ENCODE assay signal across 8 cellular contexts in genomic region chr20:17898548-17898994, GRCh38.
DNase-seq lines count a peak whose midpoint lies in the region; ATAC-seq and TF ChIP-seq lines count a peak whose summit lies in the region.

No MANE protein-coding gene starts in this region.

- 53 to 57% (median 55%) methylated on average over 7 of the region's 7 CpGs for WGBS in ovary, 3 donors

- intact Hi-C loops in ovary (cut with DNase I) = loop anchor here (2.0 to 10.0 kb wide), 7 partner anchors 39 to 394 kb away; partner anchors contain the start of genes BFSP1 (in 1 of the 4) and RRBP1 (in 1 of the 4)

- H3K27me3 Mint-ChIP-seq in type B pancreatic cell = peaks cover 6% of the 10 kb centered on the region

- no peaks in the 10 kb centered on the region for H3K36me3 Mint-ChIP-seq in type B pancreatic cell

- peaks cover 5% of the 10 kb centered on the region for H3K9me3 Mint-ChIP-seq in type B pancreatic cell

- H3K27me3 ChIP-seq in HL-60 (ENCODE audit: insufficient read depth, poor library complexity, severe bottlenecking) = peaks cover 10% of the 10 kb centered on the region
- H3K27me3 ChIP-seq in foreskin keratinocyte = peaks cover 4% of the 10 kb centered on the region
- H3K27me3 ChIP-seq in ovary = no peaks in the 10 kb centered on the region

- no peak for TF ChIP-seq EP300 in ovary (IDR thresholded peaks at IDR 0.05)

- H3K27ac ChIP-seq in HL-60 (replicated peaks) (no peak overlapping the region), foreskin keratinocyte (no peak overlapping the region), ovary (no peak overlapping the region)

- ATAC-seq in foreskin keratinocyte (peak; percentile 40), HG03045 (IDR thresholded peaks at IDR 0.05; ENCODE audit: unreplicated experiment) (no peak)

- no peaks in the 10 kb centered on the region for H3K36me3 ChIP-seq in ovary

- peak; percentile 58 for TF ChIP-seq CTCF in HL-60 (IDR thresholded peaks at IDR 0.05; ENCODE audit: insufficient read depth, low read length)
- TF ChIP-seq CTCF in foreskin keratinocyte (conservative IDR thresholded peaks at IDR 0.05) = peak; percentile 96
- TF ChIP-seq CTCF in ovary (IDR thresholded peaks at IDR 0.05) = peak; percentile 75 to 91 (median 88)
- TF ChIP-seq CTCF in type B pancreatic cell (conservative IDR thresholded peaks at IDR 0.05) = peak; percentile 96

- DNase-seq in DMS53 (lab: John Stamatoyannopoulos, UW) (peak; percentile 82), HL-60 (ENCODE audit: low read depth in 1 of 2, low spot score in 1 of 2) (peak; percentile 15 to 53), RPMI8226 (peak; percentile 79), foreskin keratinocyte (peak in 1 of 2 donors; percentile 42), ovary (peak; percentile 65 to 82 (median 71)), type B pancreatic cell (ENCODE audit: extremely low spot score, unreplicated experiment) (no peak)
- peak; percentile 28 for DNase-seq in activated T-helper 9 cell treated with anti-CD3 and anti-CD28 coated beads, Interleukin-2, amount 50 U/mL, for 16 hours (ENCODE audit: low read depth)

- peaks cover 25% of the 10 kb centered on the region for H3K4me1 Mint-ChIP-seq in type B pancreatic cell (ENCODE audit: unreplicated experiment)

- H3K4me3 Mint-ChIP-seq in type B pancreatic cell = no peak overlapping the region

- no peaks in the 10 kb centered on the region for H3K9me3 ChIP-seq in ovary

- peak overlapping the region; percentile 25 for H3K27ac Mint-ChIP-seq in type B pancreatic cell

- H3K4me1 ChIP-seq in foreskin keratinocyte (no peaks in the 10 kb centered on the region), ovary (ENCODE audit: insufficient read depth) (peaks cover 2% of the 10 kb centered on the region)

- H3K4me3 ChIP-seq in HL-60 (replicated peaks; ENCODE audit: insufficient read depth, low read length) (no peak overlapping the region), ovary (no peak overlapping the region)

- no peak for TF ChIP-seq POLR2A in ovary (IDR thresholded peaks at IDR 0.05)
